In genomic region chr3:184335291-184335660, GRCh38 we compare ENCODE assay signal across 8 cellular contexts. TPM values are rescaled to one million over a fixed set of nuclear protein-coding genes. Genes with fewer than 3 reads are reported as not detected.
DNase-seq lines count a peak whose midpoint lies in the region; ATAC-seq, FAIRE-seq and TF ChIP-seq lines count a peak whose summit lies in the region.

No MANE protein-coding gene starts in this region.

- H3K27me3 Mint-ChIP-seq in chondrocyte (ENCODE audit: low read depth), result no peaks in the 10 kb centered on the region

- no peaks in the 10 kb centered on the region for H3K9me3 Mint-ChIP-seq in chondrocyte (ENCODE audit: low read depth)

- H3K79me2 ChIP-seq in neural cell (replicated peaks; ENCODE audit: insufficient read depth, low read length), result peaks cover 26% of the 10 kb centered on the region

- H3K9ac ChIP-seq in neural cell (ENCODE audit: low read length), result peak overlapping the region; percentile 98

- ATAC-seq in GM21447 (IDR thresholded peaks at IDR 0.05; ENCODE audit: unreplicated experiment), result peak; percentile 9
- no peak for ATAC-seq in HG03378 (IDR thresholded peaks at IDR 0.05; ENCODE audit: unreplicated experiment)

- peak overlapping the region; percentile 45 for H2AFZ ChIP-seq in neural cell (ENCODE audit: low read depth, low read length)

- H3K4me3 Mint-ChIP-seq in chondrocyte (ENCODE audit: unreplicated experiment), result peak overlapping the region; percentile 80

- H3K9me2 ChIP-seq in neural cell (ENCODE audit: insufficient read depth, low read length), result no peaks in the 10 kb centered on the region

- peaks cover 65% of the 10 kb centered on the region for H3K4me1 Mint-ChIP-seq in chondrocyte (ENCODE audit: low read depth)

- H3K36me3 Mint-ChIP-seq in chondrocyte (ENCODE audit: low read depth), result peaks cover 39% of the 10 kb centered on the region

- DNase-seq in NCI-H1105 (lab: John Stamatoyannopoulos, UW) (peak; percentile 42), chondrocyte (ENCODE audit: low spot score) (no peak), Kasumi-1 (lab: John Stamatoyannopoulos, UW) (no peak), GM19239 (ENCODE audit: insufficient read length, low spot score) (no peak), NCI-H82 (lab: John Stamatoyannopoulos, UW) (no peak)

- peak overlapping the region; percentile 95 for H3K4me3 ChIP-seq in neural cell (ENCODE audit: low read length)

- no peaks in the 10 kb centered on the region for H3K27me3 ChIP-seq in neural cell (ENCODE audit: insufficient read depth, low read depth, low read length)

- TF ChIP-seq CTCF in chondrocyte (IDR thresholded peaks at IDR 0.05) (no peak), neural cell (IDR thresholded peaks at IDR 0.05; ENCODE audit: poor library complexity, severe bottlenecking) (no peak)

- H4K20me1 ChIP-seq in neural cell (ENCODE audit: insufficient read depth), result no peaks in the 10 kb centered on the region

- TF ChIP-seq RAD21 in neural cell (conservative IDR thresholded peaks at IDR 0.05), result no peak

- peak overlapping the region; percentile 60 for H3K4me2 ChIP-seq in neural cell (ENCODE audit: low read length)

- no peaks in the 10 kb centered on the region for H3K36me3 ChIP-seq in neural cell (ENCODE audit: insufficient read depth, low read length)

- H3K27ac ChIP-seq in neural cell (ENCODE audit: low read length), result peak overlapping the region; percentile 99

- peaks cover 10% of the 10 kb centered on the region for H3F3A ChIP-seq in neural cell (ENCODE audit: insufficient read depth, low read length, poor library complexity, severe bottlenecking)

- FAIRE-seq in GM19239 (lab: Jason Lieb, UNC), result no peak

- peak overlapping the region; percentile 96 for H3K27ac Mint-ChIP-seq in chondrocyte (ENCODE audit: unreplicated experiment)

- TF ChIP-seq EP300 in neural cell (conservative IDR thresholded peaks at IDR 0.05; ENCODE audit: poor library complexity, severe bottlenecking), result no peak

- H3K9me3 ChIP-seq in neural cell (ENCODE audit: low read length), result no peaks in the 10 kb centered on the region

TF ChIP-seq in neural cell, 6 proteins besides CTCF, POLR2A, EP300 and RAD21:
- TF ChIP-seq POLR2AphosphoS5 (IDR thresholded peaks at IDR 0.05) (no peak), TAF1 (IDR thresholded peaks at IDR 0.05; ENCODE audit: low read depth) (no peak)

RNA-seq across cellular contexts. Expression of gene FAM131A, which starts 2.1 kb away (rescaled TPM):
- total RNA-seq in chondrocyte, result 13.4 to 15.3 TPM (median 13.4 TPM) in 3 replicates
- 141 and 154 TPM in 2 replicates for polyA plus RNA-seq in neural cell
- polyA minus RNA-seq in neural cell, result 103 and 117 TPM in 2 replicates

RNA-seq across cellular contexts. Expression of gene EIF4G1, which starts 20.9 kb away (rescaled TPM):
- total RNA-seq in chondrocyte, result 388 to 532 TPM (median 403 TPM) in 3 replicates
- polyA plus RNA-seq in neural cell, result 66.9 and 80.0 TPM in 2 replicates
- 90.1 and 101 TPM in 2 replicates for polyA minus RNA-seq in neural cell

RNA-seq across cellular contexts. Expression of gene CLCN2, which starts 26.1 kb away (rescaled TPM):
- total RNA-seq in chondrocyte, result 3.1 to 6.5 TPM (median 3.1 TPM) in 3 replicates
- 13.4 and 14.0 TPM in 2 replicates for polyA plus RNA-seq in neural cell
- 16.1 and 17.4 TPM in 2 replicates for polyA minus RNA-seq in neural cell

RNA-seq across cellular contexts. Expression of gene POLR2H, which starts 26.2 kb away (rescaled TPM):
- 49.8 to 71.0 TPM (median 50.4 TPM) in 3 replicates for total RNA-seq in chondrocyte
- polyA plus RNA-seq in neural cell, result 155 and 185 TPM in 2 replicates
- 51.9 and 66.4 TPM in 2 replicates for polyA minus RNA-seq in neural cell

RNA-seq across cellular contexts. Expression of gene PSMD2, which starts 36.2 kb away (rescaled TPM):
- total RNA-seq in chondrocyte, result 237 to 288 TPM (median 238 TPM) in 3 replicates
- 319 and 363 TPM in 2 replicates for polyA plus RNA-seq in neural cell
- polyA minus RNA-seq in neural cell, result 411 and 429 TPM in 2 replicates
